Comparison of ENCODE assay signal across 14 cellular contexts in the genomic region with DNA sequence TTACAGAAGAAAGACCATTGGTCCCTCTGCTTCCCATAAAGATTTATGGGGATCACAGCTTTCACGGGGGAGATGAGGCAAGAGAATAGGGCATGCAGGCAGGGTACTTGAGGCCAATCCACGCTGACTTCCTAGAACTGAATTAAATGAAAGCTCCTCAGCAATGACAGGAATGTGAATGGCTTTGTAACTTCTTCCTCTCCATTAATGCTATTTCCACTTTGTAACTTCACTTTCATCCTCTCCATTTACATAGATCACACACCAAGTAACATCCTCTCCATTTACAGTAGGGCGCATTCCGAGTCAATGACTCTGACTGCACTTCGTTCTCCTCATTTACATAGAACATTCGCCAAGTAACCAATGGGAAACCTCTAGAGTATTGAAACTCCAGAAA.
DNase-seq lines count a peak whose midpoint lies in the region; ATAC-seq, FAIRE-seq and TF ChIP-seq lines count a peak whose summit lies in the region.
"Had no signal": no experiment of that assay in that cellular context is flagged by ENCODE, and none has a peak within 500 bp of the region (broad histone marks: within the 10 kb centered on the region; RNA-seq: fewer than 3 reads in every experiment).

No MANE protein-coding gene starts in this region.

- H2BK120ac ChIP-seq in H1 (replicated peaks; ENCODE audit: low read depth, low read length), result no peak overlapping the region

- TF ChIP-seq POLR2A in H1 (IDR thresholded peaks at IDR 0.05; ENCODE audit: control extremely low read depth in 1 of 2, low read depth in 2 of 2, low read length in 2 of 2), result peak; percentile 4 to 28; a peak in 1 of 3 replicates

- H2BK20ac ChIP-seq in H1 (ENCODE audit: low read length), result no peak overlapping the region

- 44% methylated on average over 6 of the region's 6 CpGs for WGBS in HUES64
- WGBS in H1 (ENCODE audit: extremely low coverage in 1 of 2, insufficient coverage in 1 of 2, insufficient read length in 1 of 2, insufficient replicate concordance in 2 of 2, low coverage in 1 of 2, low lambda C conversion rate in 2 of 2, missing lambda C conversion rate in 1 of 2), 2 experiments, result 55% methylated on average over 6 of the region's 6 CpGs; no CpG with 5 or more reads in 1 of the 2 experiments

- TF ChIP-seq RAD21 in H1 (IDR thresholded peaks at IDR 0.05 in 1 of 2, conservative IDR thresholded peaks at IDR 0.05 in 1 of 2; ENCODE audit: low read depth in 2 of 2, low read length in 2 of 2), result no peak

- H3K56ac ChIP-seq in H1 (replicated peaks; ENCODE audit: insufficient read length, low read depth, low read length), result no peak overlapping the region

- H2BK5ac ChIP-seq in H1 (ENCODE audit: low read depth, low read length), result peak overlapping the region; percentile 92

- H3K9ac ChIP-seq in HUES64 (ENCODE audit: low read depth, low read length), result no peak overlapping the region; the same call in 1 of the 2 replicates
- H3K9ac ChIP-seq in H1 (replicated peaks in 1 of 4; ENCODE audit: extremely low read depth in 1 of 4, low read depth in 3 of 4, low read length in 3 of 4), result no peak overlapping the region

- POLR2A ChIA-PET in H1 (lab: Charles Lee; ENCODE audit: partially characterized antibody), result interaction anchor here (0.7 to 11.5 kb wide), 13 partner anchors 9 to 108 kb away, joined by 3 to 167 read pairs (median 12); no protein-coding TSS in a partner anchor

- no peak overlapping the region for H4K8ac ChIP-seq in H1 (ENCODE audit: extremely low read depth, insufficient read depth, low read length)

- CTCF ChIA-PET in H1 (lab: Charles Lee; ENCODE audit: partially characterized antibody), result interaction anchor here (0.7 to 1.7 kb wide), 4 partner anchors 18 to 529 kb away, joined by 3 to 6 read pairs (median 3); no protein-coding TSS in a partner anchor

- H3K9me3 ChIP-seq in HUES64 (ENCODE audit: insufficient read depth, low read depth, low read length) (no peaks in the 10 kb centered on the region; the same call in 1 of the 2 replicates), H1 (ENCODE audit: insufficient read depth in 2 of 2, low read depth in 1 of 2, low read length in 1 of 2) (no peaks in the 10 kb centered on the region)

- no peak overlapping the region for H2BK15ac ChIP-seq in H1 (ENCODE audit: low read length)

- H2AK5ac ChIP-seq in H1 (ENCODE audit: low read depth, low read length), result peak overlapping the region; percentile 71; the same call in 1 of the 2 replicates

- peak in 1 of 2 experiments; percentile 65; a peak in 1 of 3 replicates for TF ChIP-seq EP300 in H1 (IDR thresholded peaks at IDR 0.05; ENCODE audit: borderline replicate concordance in 1 of 2, low read depth in 2 of 2, low read length in 2 of 2)

- H3K27ac ChIP-seq in HUES64 (ENCODE audit: low read depth, low read length) (peak overlapping the region; percentile 88), H1 (ENCODE audit: low read depth, low read length) (no peak overlapping the region)
- H3K27ac ChIP-seq: SK-N-MC had no signal

- TF ChIP-seq CTCF in AG10803 (conservative IDR thresholded peaks at IDR 0.05; ENCODE audit: low read length), result no peak
- no peak for TF ChIP-seq CTCF in H1 (IDR thresholded peaks at IDR 0.05; ENCODE audit: control extremely low read depth in 1 of 3, insufficient read depth in 1 of 3, low read depth in 1 of 3, low read length in 3 of 3)

- FAIRE-seq in H1 (lab: Jason Lieb, UNC), result peak; percentile 45

- H3K79me2 ChIP-seq in H1 (ENCODE audit: control insufficient read depth in 1 of 2, insufficient read depth in 2 of 2, low read length in 2 of 2), result peaks cover 0 to 32% of the 10 kb centered on the region in 2 experiments; a peak in 2 of 4 replicates

- H3K4me1 ChIP-seq in HUES64 (ENCODE audit: insufficient read depth, low read length) (peaks cover 59% of the 10 kb centered on the region), H1 (replicated peaks in 1 of 4; ENCODE audit: control insufficient read depth in 3 of 4, insufficient read depth in 4 of 4, low read length in 3 of 4) (peaks cover 0 to 31% (median 15%) of the 10 kb centered on the region in 4 experiments; a peak in 6 of 7 replicates)

- no peak for ATAC-seq in activated CD4-positive, CD25-positive, alpha-beta regulatory T cell treated with anti-CD3 and anti-CD28 coated beads, Interleukin-2, amount 50 U/mL, for 24 hours
- no peak for ATAC-seq in GM18868 (IDR thresholded peaks at IDR 0.05; ENCODE audit: unreplicated experiment)
- ATAC-seq: PC-3 had no signal

- peak overlapping the region; percentile 4 to 49; a peak in 1 of 4 replicates for H3K4me2 ChIP-seq in H1 (ENCODE audit: insufficient read depth in 1 of 2, low read depth in 2 of 2, low read length in 2 of 2)

- H4K5ac ChIP-seq in H1 (ENCODE audit: insufficient read length, low read depth, low read length), result no peak overlapping the region

- H4K91ac ChIP-seq in H1 (replicated peaks; ENCODE audit: insufficient read length, low read length), result peak overlapping the region; percentile 31

- DNase-seq in AG10803 (ENCODE audit: low read depth) (peak; percentile 37), H1 (ENCODE audit: low read depth in 1 of 2, low spot score in 2 of 2) (peak in 1 of 2 experiments; percentile 25), kidney tubule cell (ENCODE audit: low spot score) (peak; percentile 64), NCI-H345 treated with DMSO at 0.1 percent for 48 hours (lab: John Stamatoyannopoulos, UW; ENCODE audit: unreplicated experiment) (no peak), NCI-H526 treated with DMSO at 0.1 percent for 48 hours (lab: John Stamatoyannopoulos, UW) (no peak)
- DNase-seq: COR-L47, NCI-H1092, NCI-H2227 treated with DMSO at 0.1 percent for 48 hours, NCI-H69, PC-3 had no signal

- 0 out of 2 replicates have a peak overlapping the region, but pooled peaks have one; percentile 73 for H3K18ac ChIP-seq in H1 (ENCODE audit: extremely low read depth, low read length)

- no peaks in the 10 kb centered on the region for H3K27me3 ChIP-seq in HUES64 (ENCODE audit: insufficient read depth, low read length)
- no peaks in the 10 kb centered on the region for H3K27me3 ChIP-seq in H1 (replicated peaks in 1 of 4; ENCODE audit: control insufficient read depth in 3 of 4, extremely low read depth in 1 of 4, insufficient read depth in 3 of 4, low read length in 3 of 4)

- H3K23ac ChIP-seq in H1 (ENCODE audit: insufficient read length), result no peak overlapping the region

- peaks cover 2% of the 10 kb centered on the region; the same call in 1 of the 2 replicates for H3K79me1 ChIP-seq in H1 (ENCODE audit: low read depth, low read length)

- peak overlapping the region; percentile 77 for H2BK12ac ChIP-seq in H1 (ENCODE audit: low read depth, low read length)

- H3K4ac ChIP-seq in H1 (replicated peaks; ENCODE audit: insufficient read length, low read depth, low read length), result no peak overlapping the region

- H3K36me3 ChIP-seq in HUES64 (ENCODE audit: insufficient read depth, low read length) (peaks cover 62% of the 10 kb centered on the region), H1 (ENCODE audit: control insufficient read depth in 2 of 4, insufficient read depth in 4 of 4, low read length in 3 of 4) (peaks cover 0 to 20% (median 6%) of the 10 kb centered on the region in 4 experiments; a peak in 5 of 8 replicates)

- H3K14ac ChIP-seq in H1 (ENCODE audit: insufficient read length), result no peak overlapping the region

- no peaks in the 10 kb centered on the region for H4K20me1 ChIP-seq in H1 (replicated peaks in 1 of 2; ENCODE audit: control insufficient read depth in 1 of 2, insufficient read depth in 2 of 2, low read length in 2 of 2)

- H3K4me3 ChIP-seq in AG10803 (ENCODE audit: low read length) (no peak overlapping the region), HUES64 (ENCODE audit: low read length) (no peak overlapping the region), H1 (ENCODE audit: extremely low read depth in 1 of 4, insufficient read depth in 2 of 4, low read depth in 3 of 4, low read length in 4 of 4) (no peak overlapping the region)
- H3K4me3 ChIP-seq: SK-N-MC had no signal

- no peak overlapping the region for H2AFZ ChIP-seq in H1 (ENCODE audit: low read length)

- H3K23me2 ChIP-seq in H1 (ENCODE audit: low read depth, low read length), result no peaks in the 10 kb centered on the region

TF ChIP-seq in H1, 55 proteins besides CTCF, POLR2A, EP300 and RAD21 (continues in another document):
- peak; percentile 52; the same call in 1 of the 2 replicates for TF ChIP-seq JUND (IDR thresholded peaks at IDR 0.05; ENCODE audit: low read length)
- TF ChIP-seq TEAD4 (IDR thresholded peaks at IDR 0.05; ENCODE audit: low read depth, low read length), result peak; percentile 91
- TF ChIP-seq MAX (IDR thresholded peaks at IDR 0.05), result 0 out of 2 replicates have a peak, but pooled peaks have one; percentile 11
- peak; percentile 61; the same call in 1 of the 2 replicates for TF ChIP-seq CEBPB (IDR thresholded peaks at IDR 0.05; ENCODE audit: low read depth, low read length)
- TF ChIP-seq YY1 (IDR thresholded peaks at IDR 0.05; ENCODE audit: low read depth, low read length), result peak; percentile 19; the same call in 1 of the 2 replicates
- TF ChIP-seq BCL11A (IDR thresholded peaks at IDR 0.05; ENCODE audit: low read depth in 2 of 2, low read length in 2 of 2), result peak in 1 of 2 experiments; percentile 32
- peak; percentile 74 for TF ChIP-seq NANOG (IDR thresholded peaks at IDR 0.05; ENCODE audit: insufficient read depth, low read depth, low read length, poor library complexity, severe bottlenecking)
- TF ChIP-seq RNF2 (IDR thresholded peaks at IDR 0.05; ENCODE audit: borderline replicate concordance, low read depth, low read length, missing control alignments, poor library complexity, severe bottlenecking), result no peak
- no peak for TF ChIP-seq RXRA (IDR thresholded peaks at IDR 0.05; ENCODE audit: insufficient read depth, low read depth, low read length)
- TF ChIP-seq CBX8 (IDR thresholded peaks at IDR 0.05; ENCODE audit: borderline replicate concordance, low read depth, low read length), result no peak
- TF ChIP-seq, protein P1, sequence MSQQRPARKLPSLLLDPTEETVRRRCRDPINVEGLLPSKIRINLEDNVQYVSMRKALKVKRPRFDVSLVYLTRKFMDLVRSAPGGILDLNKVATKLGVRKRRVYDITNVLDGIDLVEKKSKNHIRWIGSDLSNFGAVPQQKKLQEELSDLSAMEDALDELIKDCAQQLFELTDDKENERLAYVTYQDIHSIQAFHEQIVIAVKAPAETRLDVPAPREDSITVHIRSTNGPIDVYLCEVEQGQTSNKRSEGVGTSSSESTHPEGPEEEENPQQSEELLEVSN (IDR thresholded peaks at IDR 0.05), result peak; percentile 34; the same call in 1 of the 2 replicates

Comparison
In these comparisons a context has a peak if more than half of its experiments do, and no peak if none do; other contexts are left out.
1. DNase-seq: peak in AG10803 (single experiment) and kidney tubule cell (single experiment); none in NCI-H345 treated with DMSO at 0.1 percent for 48 hours (single experiment) and NCI-H526 treated with DMSO at 0.1 percent for 48 hours (single experiment).